Comparison of ENCODE assay signal across 19 cellular contexts in the genomic region with DNA sequence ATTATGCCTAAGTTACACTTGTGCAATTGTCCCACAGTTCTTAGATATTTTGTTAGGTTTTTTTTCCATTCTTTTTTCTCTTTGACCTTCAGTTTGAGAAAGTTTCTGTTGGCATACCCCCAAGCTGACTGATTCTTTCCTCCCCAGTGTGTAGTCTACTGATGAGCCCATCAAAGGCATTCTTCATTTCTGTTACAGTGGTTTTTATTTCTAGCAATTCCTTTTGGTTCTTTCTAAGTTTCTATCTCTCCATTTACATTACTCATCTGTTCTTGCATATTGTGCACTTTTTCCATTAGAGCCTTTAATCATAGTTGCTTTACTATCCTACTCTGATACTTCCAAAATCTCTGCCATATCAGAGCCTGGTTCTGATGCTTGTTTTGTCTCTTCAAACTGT. TPM values are rescaled to one million over a fixed set of nuclear protein-coding genes. Genes with fewer than 3 reads are reported as not detected.
A peak's percentile ranks its signal among the peaks of the same experiment; 100 is the strongest.
DNase-seq lines count a peak whose midpoint lies in the region; TF ChIP-seq lines count a peak whose summit lies in the region.
"Had no signal": no experiment of that assay in that cellular context is flagged by ENCODE, and none has a peak within 500 bp of the region (broad histone marks: within the 10 kb centered on the region; RNA-seq: fewer than 3 reads in every experiment).

No MANE protein-coding gene starts in this region.

- H3K36me3 Mint-ChIP-seq in activated naive CD4-positive, alpha-beta T cell treated with anti-CD3 and anti-CD28 coated beads, Interleukin-2, amount 50 U/mL, for 24 hours, result peaks cover 28% of the 10 kb centered on the region
- H3K36me3 Mint-ChIP-seq in CD4-positive, alpha-beta memory T cell, result peaks cover 31 to 49% of the 10 kb centered on the region in 2 donors

- DNase-seq in activated CD4-positive, alpha-beta T cell treated with anti-CD3 and anti-CD28 coated beads for 48 hours, result peak; percentile 37
- no peak for DNase-seq in activated CD4-positive, alpha-beta T cell treated with anti-CD3 and anti-CD28 coated beads, Interleukin-2, amount 50 U/mL, for 1 hour
- DNase-seq in activated naive CD4-positive, alpha-beta T cell (lab: John Stamatoyannopoulos, UW), result no peak
- DNase-seq in CD4-positive, alpha-beta memory T cell, result no peak
- DNase-seq in choroid plexus epithelial cell (ENCODE audit: low read depth), result peak; percentile 6
- DNase-seq in foreskin melanocyte, result no peak
- no peak for DNase-seq in SW 1271 (lab: John Stamatoyannopoulos, UW)
- DNase-seq: DMS 273 treated with DMSO at 0.1 percent for 48 hours, GF-D8, Kasumi-1, NCI-H1105 treated with DMSO at 0.1 percent for 48 hours, NCI-H1694 treated with DMSO at 0.1 percent for 48 hours, NCI-H2107, NCI-H226, NCI-H524 treated with DMSO at 0.1 percent for 48 hours had no signal

- POLR2A ChIA-PET in CD4-positive, alpha-beta memory T cell (lab: Charles Lee; ENCODE audit: partially characterized antibody), result interaction anchor here (0.7 kb wide), 2 partner anchors 22 to 23 kb away, joined by 3 read pairs; no protein-coding TSS in a partner anchor

- no peaks in the 10 kb centered on the region for H3K36me3 ChIP-seq in CD4-positive, alpha-beta memory T cell (ENCODE audit: insufficient read depth, low read length)
- H3K36me3 ChIP-seq: HAP-1 had no signal

- peaks cover 28% of the 10 kb centered on the region for H3K4me1 ChIP-seq in CD4-positive, alpha-beta memory T cell (ENCODE audit: insufficient read depth, low read length)
- H3K4me1 ChIP-seq: BLaER1, HAP-1 had no signal

- no peaks in the 10 kb centered on the region for H3K27me3 Mint-ChIP-seq in activated naive CD4-positive, alpha-beta T cell treated with anti-CD3 and anti-CD28 coated beads, Interleukin-2, amount 50 U/mL, for 24 hours
- H3K27me3 Mint-ChIP-seq in CD4-positive, alpha-beta memory T cell, result no peaks in the 10 kb centered on the region
- H3K27me3 Mint-ChIP-seq: IgD-negative memory B cell had no signal

- H3K4me3 Mint-ChIP-seq in activated naive CD4-positive, alpha-beta T cell treated with anti-CD3 and anti-CD28 coated beads, Interleukin-2, amount 50 U/mL, for 24 hours, result peak overlapping the region; percentile 34
- no peak overlapping the region for H3K4me3 Mint-ChIP-seq in CD4-positive, alpha-beta memory T cell

- H3K4me3 ChIP-seq in CD4-positive, alpha-beta memory T cell (ENCODE audit: low read length in 2 of 2), result no peak overlapping the region
- no peak overlapping the region for H3K4me3 ChIP-seq in choroid plexus epithelial cell (ENCODE audit: low read depth, low read length)
- H3K4me3 ChIP-seq: BLaER1, HAP-1 had no signal

- CTCF ChIA-PET in CD4-positive, alpha-beta memory T cell (lab: Charles Lee; ENCODE audit: partially characterized antibody), result no interaction called here

- TF ChIP-seq CTCF in choroid plexus epithelial cell (conservative IDR thresholded peaks at IDR 0.05; ENCODE audit: low read depth, low read length), result no peak

- peaks cover 74% of the 10 kb centered on the region for H3K4me1 Mint-ChIP-seq in activated naive CD4-positive, alpha-beta T cell treated with anti-CD3 and anti-CD28 coated beads, Interleukin-2, amount 50 U/mL, for 24 hours
- peaks cover 32 to 61% (median 50%) of the 10 kb centered on the region in 4 donors for H3K4me1 Mint-ChIP-seq in CD4-positive, alpha-beta memory T cell

- H3K9me3 ChIP-seq in CD4-positive, alpha-beta memory T cell (ENCODE audit: control insufficient read depth in 1 of 2, low read length in 2 of 2), result no peaks in the 10 kb centered on the region
- H3K9me3 ChIP-seq: HAP-1 had no signal

- H3K27ac Mint-ChIP-seq in activated naive CD4-positive, alpha-beta T cell treated with anti-CD3 and anti-CD28 coated beads, Interleukin-2, amount 50 U/mL, for 24 hours, result peak overlapping the region; percentile 91
- H3K27ac Mint-ChIP-seq in CD4-positive, alpha-beta memory T cell, result peak overlapping the region in 4 of 7 donors; percentile 39 to 77 (median 52)
- H3K27ac Mint-ChIP-seq: IgD-negative memory B cell had no signal

- intact Hi-C loops in CD4-positive, alpha-beta memory T cell (cut with micrococcal nuclease), result no loop called here

- no peaks in the 10 kb centered on the region for H3K9me3 Mint-ChIP-seq in activated naive CD4-positive, alpha-beta T cell treated with anti-CD3 and anti-CD28 coated beads, Interleukin-2, amount 50 U/mL, for 24 hours
- H3K9me3 Mint-ChIP-seq in CD4-positive, alpha-beta memory T cell, result peaks cover 0 to 11% (median 5%) of the 10 kb centered on the region in 8 donors
- H3K9me3 Mint-ChIP-seq: IgD-negative memory B cell had no signal

- no peak overlapping the region for H3K27ac ChIP-seq in CD4-positive, alpha-beta memory T cell (ENCODE audit: low read depth, low read length)
- H3K27ac ChIP-seq: BLaER1 had no signal

- no peaks in the 10 kb centered on the region for H3K27me3 ChIP-seq in CD4-positive, alpha-beta memory T cell (ENCODE audit: insufficient read depth, low read length)
- H3K27me3 ChIP-seq: BLaER1 had no signal

RNA-seq across cellular contexts. Expression of gene CASP6, which starts 31.9 kb away (rescaled TPM):
- total RNA-seq in CD4-positive, alpha-beta memory T cell, result 10 to 100 TPM; 16.5 to 24.7 TPM
- 100 to 1,000 TPM in 1 of 2 donors, 10 to 100 TPM in 1; 94.5 to 115 TPM for polyA plus RNA-seq in CD4-positive, alpha-beta memory T cell

RNA-seq across cellular contexts. Expression of gene PLA2G12A, which starts 58.5 kb away (rescaled TPM):
- 10 to 100 TPM; 15.7 to 18.1 TPM for total RNA-seq in CD4-positive, alpha-beta memory T cell
- polyA plus RNA-seq in CD4-positive, alpha-beta memory T cell, result 10 to 100 TPM; 33.1 to 64.8 TPM

Comparison
In these comparisons a context has a peak if more than half of its experiments do, and no peak if none do; other contexts are left out.
1. DNase-seq: peak in activated CD4-positive, alpha-beta T cell treated with anti-CD3 and anti-CD28 coated beads for 48 hours (single experiment) and choroid plexus epithelial cell (single experiment); none in activated CD4-positive, alpha-beta T cell treated with anti-CD3 and anti-CD28 coated beads, Interleukin-2, amount 50 U/mL, for 1 hour (single experiment), activated naive CD4-positive, alpha-beta T cell (0 of 4), CD4-positive, alpha-beta memory T cell (0 of 5), foreskin melanocyte (single experiment) and SW 1271 (0 of 2).